9 cellular contexts compared by ENCODE assay signal in genomic region chr14:34970665-34971064, GRCh38.
"Had no signal": no experiment of that assay in that cellular context is flagged by ENCODE, and none has a peak within 500 bp of the region (broad histone marks: within the 10 kb centered on the region; RNA-seq: fewer than 3 reads in every experiment).

No MANE protein-coding gene starts in this region.

- FAIRE-seq: H1, H54 had no signal

- H3K4me1 ChIP-seq: HAP-1 had no signal

- H2AFZ ChIP-seq: GM23338 had no signal

- H3K4me2 ChIP-seq: GM23338 had no signal

- H3K9ac ChIP-seq: GM23248 had no signal

- H3K9me3 ChIP-seq: HAP-1 had no signal

- ATAC-seq: GM23338, HCT116 had no signal

- H3K4me3 ChIP-seq: GM23248, GM23338, HAP-1 had no signal

- DNase-seq: GOT3, H7, H9 had no signal
